ENCODE assay signal across 8 cellular contexts in genomic region chr11:16738198-16738948, GRCh38. TPM values are rescaled to one million over a fixed set of nuclear protein-coding genes. Genes with fewer than 3 reads are reported as not detected.
DNase-seq lines count a peak whose midpoint lies in the region; ATAC-seq and TF ChIP-seq lines count a peak whose summit lies in the region.

C11orf58 (plus strand) TSS chr11:16738647; CDS start chr11:16738779, 132 bp downstream.

- TF ChIP-seq CTCF in HFFc6 (IDR thresholded peaks at IDR 0.05) (no peak), NB4 (IDR thresholded peaks at IDR 0.05; ENCODE audit: low read depth, low read length) (no peak), gastroesophageal sphincter (IDR thresholded peaks at IDR 0.05) (no peak), neutrophil (IDR thresholded peaks at IDR 0.05) (no peak)

- no peaks in the 10 kb centered on the region for H3K9me3 Mint-ChIP-seq in HFFc6
- H3K9me3 Mint-ChIP-seq in activated naive CD4-positive, alpha-beta T cell treated with anti-CD3 and anti-CD28 coated beads, Interleukin-2, amount 10 ng/mL, durations not matched to agents 7 days and 5 days, result no peaks in the 10 kb centered on the region

- no peaks in the 10 kb centered on the region for H3K36me3 Mint-ChIP-seq in HFFc6 (ENCODE audit: low read depth)
- H3K36me3 Mint-ChIP-seq in activated naive CD4-positive, alpha-beta T cell treated with anti-CD3 and anti-CD28 coated beads, Interleukin-2, amount 10 ng/mL, durations not matched to agents 7 days and 5 days, result peaks cover 19% of the 10 kb centered on the region

- TF ChIP-seq POLR2A in NB4 (IDR thresholded peaks at IDR 0.05; ENCODE audit: extremely low read depth, insufficient read length) (peak; percentile 98), gastroesophageal sphincter (IDR thresholded peaks at IDR 0.05) (peak; percentile 50 to 76)

- H3K9me3 ChIP-seq in SK-N-MC (ENCODE audit: low read depth, low read length) (no peaks in the 10 kb centered on the region), gastroesophageal sphincter (no peaks in the 10 kb centered on the region), neutrophil (no peaks in the 10 kb centered on the region)

- H3K4me3 ChIP-seq in NB4 (ENCODE audit: low read depth, low read length), result peak within 1 kb of the TSS; percentile 87
- peak within 1 kb of the TSS; percentile 82 for H3K4me3 ChIP-seq in SK-N-MC
- peak within 1 kb of the TSS; percentile 76 to 79 for H3K4me3 ChIP-seq in gastroesophageal sphincter
- peak within 1 kb of the TSS; percentile 79 to 82 for H3K4me3 ChIP-seq in neutrophil (ENCODE audit: low read depth in 1 of 2, low read length in 1 of 2)

- peaks cover 7 to 45% (median 28%) of the 10 kb centered on the region in 3 donors for H3K4me1 ChIP-seq in gastroesophageal sphincter
- H3K4me1 ChIP-seq in neutrophil (ENCODE audit: control insufficient read depth in 1 of 2, insufficient read depth in 1 of 2, low read depth in 1 of 2, low read length in 1 of 2), result peaks cover 16 to 26% of the 10 kb centered on the region in 2 experiments

- WGBS in gastroesophageal sphincter (ENCODE audit: low coverage in 1 of 2), 2 donors, result 0% methylated on average over 8 to 9 of the region's 46 CpGs

- DNase-seq in GM04503 (ENCODE audit: low read depth) (peak; percentile 91), HFFc6 (peak; percentile 98), NB4 (ENCODE audit: low read depth) (peak; percentile 95), SK-N-MC (ENCODE audit: low read depth, low spot score) (peak; percentile 98), substantia nigra (lab: John Stamatoyannopoulos, UW) (peak; percentile 70 to 99 (median 95))
- DNase-seq in activated naive CD4-positive, alpha-beta T cell treated with anti-CD3 and anti-CD28 coated beads, Interleukin-2, amount 10 ng/mL, durations not matched to agents 7 days and 5 days, result peak; percentile 97

- H3K4me1 Mint-ChIP-seq in HFFc6 (ENCODE audit: low read depth), result peaks cover 24% of the 10 kb centered on the region
- peaks cover 18% of the 10 kb centered on the region for H3K4me1 Mint-ChIP-seq in activated naive CD4-positive, alpha-beta T cell treated with anti-CD3 and anti-CD28 coated beads, Interleukin-2, amount 10 ng/mL, durations not matched to agents 7 days and 5 days

- CTCF ChIA-PET in activated naive CD4-positive, alpha-beta T cell treated with anti-CD3 and anti-CD28 coated beads, Interleukin-2, amount 10 ng/mL, durations not matched to agents 7 days and 5 days (lab: Charles Lee), result interaction anchor here (0.7 to 1.0 kb wide), 2 partner anchors 13 to 992 kb away, joined by 3 read pairs; no protein-coding TSS in a partner anchor

- H3K27ac ChIP-seq in SK-N-MC (peak within 1 kb of the TSS; percentile 84), gastroesophageal sphincter (peak within 1 kb of the TSS; percentile 74 to 97 (median 93)), neutrophil (peak within 1 kb of the TSS; percentile 86), substantia nigra (ENCODE audit: low read depth, low read length, poor library complexity, severe bottlenecking) (peak within 1 kb of the TSS; percentile 92)

- H3K36me3 ChIP-seq in SK-N-MC (ENCODE audit: insufficient read depth, low read length) (peaks cover 37% of the 10 kb centered on the region), gastroesophageal sphincter (peaks cover 0 to 5% of the 10 kb centered on the region in 2 donors), neutrophil (peaks cover 11% of the 10 kb centered on the region)

- H3K4me3 Mint-ChIP-seq in HFFc6, result no peak within 1 kb of the TSS
- peak within 1 kb of the TSS; percentile 70 for H3K4me3 Mint-ChIP-seq in activated naive CD4-positive, alpha-beta T cell treated with anti-CD3 and anti-CD28 coated beads, Interleukin-2, amount 10 ng/mL, durations not matched to agents 7 days and 5 days

- TF ChIP-seq EP300 in gastroesophageal sphincter (IDR thresholded peaks at IDR 0.05), result no peak

- peak within 1 kb of the TSS; percentile 97 for H3K9ac ChIP-seq in SK-N-MC (ENCODE audit: insufficient read length)

- H3K27me3 ChIP-seq in gastroesophageal sphincter (no peaks in the 10 kb centered on the region), neutrophil (no peaks in the 10 kb centered on the region)

- H3K27ac Mint-ChIP-seq in HFFc6, result no peak within 1 kb of the TSS
- peak within 1 kb of the TSS; percentile 80 for H3K27ac Mint-ChIP-seq in activated naive CD4-positive, alpha-beta T cell treated with anti-CD3 and anti-CD28 coated beads, Interleukin-2, amount 10 ng/mL, durations not matched to agents 7 days and 5 days

- no peaks in the 10 kb centered on the region for H3K27me3 Mint-ChIP-seq in HFFc6 (ENCODE audit: insufficient read depth)
- no peaks in the 10 kb centered on the region for H3K27me3 Mint-ChIP-seq in activated naive CD4-positive, alpha-beta T cell treated with anti-CD3 and anti-CD28 coated beads, Interleukin-2, amount 10 ng/mL, durations not matched to agents 7 days and 5 days

- peak; percentile 99 for ATAC-seq in gastroesophageal sphincter

RNA-seq across cellular contexts. Expression of gene C11orf58, which starts in this region (rescaled TPM):
- total RNA-seq in HFFc6 (2021; fragmentation: NEBNext Ultra II Directional; extraction: Animal tissue kit (Norgen Biotek cat#: 25700)), result 100 to 1,000 TPM; 107 to 166 (median 144) TPM
- 100 to 1,000 TPM; 150 to 188 (median 175) TPM for total RNA-seq in gastroesophageal sphincter

Comparison
In these comparisons a context has a peak if more than half of its experiments do, and no peak if none do; other contexts are left out.
1. Peak in every context shown above with its lines: DNase-seq, ATAC-seq, H3K4me3 ChIP-seq and H3K27ac ChIP-seq.